7 cellular contexts compared by ENCODE assay signal in the genomic region with DNA sequence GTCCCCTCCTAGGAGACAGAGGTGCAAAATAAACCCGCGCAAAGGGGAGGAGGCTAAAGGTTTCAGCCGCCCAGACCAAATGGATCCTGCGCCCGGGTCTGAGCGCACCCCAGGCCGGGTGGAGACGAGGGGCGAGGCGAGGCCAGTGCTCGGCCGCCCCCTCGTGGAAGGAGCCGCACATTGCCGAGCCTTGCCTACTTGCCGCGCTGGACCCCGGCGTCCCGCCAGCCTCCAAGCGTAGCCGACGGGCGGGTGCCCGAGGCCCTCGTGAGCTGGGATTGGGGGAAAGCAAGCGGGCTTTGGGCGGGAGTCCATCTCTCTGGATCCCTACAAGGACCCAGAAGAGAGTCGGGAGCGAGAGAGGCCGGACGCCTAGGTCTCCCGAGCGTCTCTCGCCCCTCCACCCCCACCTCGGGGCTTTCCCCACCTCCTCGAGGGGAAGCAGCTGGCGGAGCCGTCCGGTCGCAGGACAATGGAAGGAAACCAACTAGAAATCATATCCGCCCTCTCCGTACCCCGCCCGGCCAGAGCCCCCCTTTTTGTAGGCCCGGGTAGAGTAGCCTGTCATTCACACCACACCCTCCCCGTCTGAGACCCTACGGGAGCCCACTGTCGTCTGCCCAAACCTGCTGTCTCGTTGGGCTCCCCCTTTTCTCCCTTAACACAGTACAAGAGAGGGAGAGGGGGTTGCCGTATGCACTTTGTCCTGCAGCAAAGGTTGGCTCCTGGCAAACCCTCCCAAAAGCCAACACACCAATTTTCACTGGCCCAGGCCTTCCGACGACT. TPM values are rescaled to one million over a fixed set of nuclear protein-coding genes. Genes with fewer than 3 reads are reported as not detected.
DNase-seq lines count a peak whose midpoint lies in the region; ATAC-seq and TF ChIP-seq lines count a peak whose summit lies in the region.

No MANE protein-coding gene starts in this region.

- peaks cover 53% of the 10 kb centered on the region for H3K4me1 Mint-ChIP-seq in dendritic cell treated with granulocyte-macrophage colony-stimulating factor and Interleukin-4, amounts not matched to agents 40 ng/mL and 50 ng/mL, for 4 days (ENCODE audit: low read depth)

- H3K4me3 Mint-ChIP-seq in dendritic cell treated with granulocyte-macrophage colony-stimulating factor and Interleukin-4, amounts not matched to agents 40 ng/mL and 50 ng/mL, for 4 days = peak overlapping the region; percentile 59

- no peaks in the 10 kb centered on the region for H3K9me3 Mint-ChIP-seq in dendritic cell treated with granulocyte-macrophage colony-stimulating factor and Interleukin-4, amounts not matched to agents 40 ng/mL and 50 ng/mL, for 4 days

- peak; percentile 20 for DNase-seq in NCI-H2171 treated with DMSO at 0.1 percent for 48 hours (lab: John Stamatoyannopoulos, UW)
- peak; percentile 75 to 78 for DNase-seq in activated CD4-positive, alpha-beta T cell treated with anti-CD3 and anti-CD28 coated beads for 4 hours
- DNase-seq in stimulated activated CD4-positive, alpha-beta T cell treated with anti-CD3 and anti-CD28 coated beads, Interleukin-4, amount 100 ng/mL, for 4 hours = peak; percentile 65 to 80

- peak; percentile 77 for ATAC-seq in HG02798 (IDR thresholded peaks at IDR 0.05; ENCODE audit: poor library complexity, unreplicated experiment)

- H3K36me3 ChIP-seq in liver (ENCODE audit: control insufficient read depth in 4 of 4, insufficient read depth in 3 of 4, low read depth in 1 of 4, low read length in 3 of 4) = no peaks in the 10 kb centered on the region

- TF ChIP-seq CTCF in GM12874 (IDR thresholded peaks at IDR 0.05; ENCODE audit: insufficient read depth, low read depth, low read length) (peak; percentile 98), liver (IDR thresholded peaks at IDR 0.05; ENCODE audit: low read depth, low read length, missing input control) (peak; percentile 85)

- H3K9me3 ChIP-seq in liver (ENCODE audit: control insufficient read depth in 4 of 4, low read length in 3 of 4) = no peaks in the 10 kb centered on the region

- H3K27ac ChIP-seq in liver (ENCODE audit: low read depth in 1 of 2, low read length in 2 of 2) = peak overlapping the region; percentile 64 to 69

- H3K27ac Mint-ChIP-seq in dendritic cell treated with granulocyte-macrophage colony-stimulating factor and Interleukin-4, amounts not matched to agents 40 ng/mL and 50 ng/mL, for 4 days = peak overlapping the region; percentile 73

- 4% methylated on average over 53 of the region's 53 CpGs for WGBS in liver

- peaks cover 6 to 29% (median 17%) of the 10 kb centered on the region in 4 donors for H3K4me1 ChIP-seq in liver (ENCODE audit: control insufficient read depth in 4 of 4, insufficient read depth in 4 of 4, low read length in 3 of 4)

- intact Hi-C loops in dendritic cell treated with granulocyte-macrophage colony-stimulating factor and Interleukin-4, amounts not matched to agents 40 ng/mL and 50 ng/mL, for 4 days (cut with micrococcal nuclease) = loop anchor here (5.0 kb wide), 1 partner anchor 110 kb away; no protein-coding TSS in a partner anchor

- peak overlapping the region in 2 of 3 donors; percentile 21 to 24 for H3K4me3 ChIP-seq in liver (ENCODE audit: low read depth in 1 of 3, low read length in 3 of 3)

- TF ChIP-seq RAD21 in liver (IDR thresholded peaks at IDR 0.05) = peak; percentile 82 to 92

- H3K9ac ChIP-seq in liver (ENCODE audit: low read depth in 1 of 2, low read length in 2 of 2) = peak overlapping the region; percentile 19 to 50

- peaks cover 55% of the 10 kb centered on the region for H3K27me3 Mint-ChIP-seq in dendritic cell treated with granulocyte-macrophage colony-stimulating factor and Interleukin-4, amounts not matched to agents 40 ng/mL and 50 ng/mL, for 4 days

- peaks cover 6% of the 10 kb centered on the region for H3K36me3 Mint-ChIP-seq in dendritic cell treated with granulocyte-macrophage colony-stimulating factor and Interleukin-4, amounts not matched to agents 40 ng/mL and 50 ng/mL, for 4 days (ENCODE audit: low read depth)

- H3K27me3 ChIP-seq in liver (ENCODE audit: control insufficient read depth in 4 of 4, insufficient read depth in 4 of 4, low read length in 3 of 4) = no peaks in the 10 kb centered on the region

TF ChIP-seq in liver, 16 proteins besides CTCF, POLR2A, EP300 and RAD21:
- no peak for TF ChIP-seq EGR1 (IDR thresholded peaks at IDR 0.05; ENCODE audit: low read depth in 2 of 2)
- TF ChIP-seq HNF4A (conservative IDR thresholded peaks at IDR 0.05) = peak; percentile 74 to 89
- peak; percentile 67 for TF ChIP-seq HNF4G (IDR thresholded peaks at IDR 0.05)
- peak; percentile 91 for TF ChIP-seq SP1 (IDR thresholded peaks at IDR 0.05)

RNA-seq across cellular contexts. Expression of a gene that starts 0.7 kb away (rescaled TPM):
- 1 to 10 TPM; 1.1 to 5.7 TPM for total RNA-seq in liver
- polyA plus RNA-seq in liver = 1 to 10 TPM; 1.7 to 1.8 TPM

RNA-seq across cellular contexts. Expression of a gene that starts 9.8 kb away (rescaled TPM):
- 10 to 100 TPM; 13.5 to 65.5 TPM for total RNA-seq in liver
- 100 to 1,000 TPM; 196 to 384 TPM for polyA plus RNA-seq in liver

RNA-seq across cellular contexts. Expression of a gene that starts 13.6 kb away (rescaled TPM):
- total RNA-seq in liver = 10 to 100 TPM in 1 of 2 donors, 1 to 10 TPM in 1; 2.3 to 26.6 TPM
- polyA plus RNA-seq in liver = 10 to 100 TPM; 33.3 to 43.2 TPM

RNA-seq across cellular contexts. Expression of a gene that starts 21.7 kb away (rescaled TPM):
- total RNA-seq in liver = 1 to 10 TPM; 1.7 to 3.3 TPM
- polyA plus RNA-seq in liver = 1 to 10 TPM; 3.0 to 8.2 TPM

RNA-seq across cellular contexts. Expression of a gene that starts 26.3 kb away (rescaled TPM):
- total RNA-seq in liver = 1 to 10 TPM in 1 of 2 donors, not detected in 1; 3.1 TPM
- polyA plus RNA-seq in liver = under 1 TPM; 0.03 to 0.24 TPM

Comparison
In these comparisons a context has a peak if more than half of its experiments do, and no peak if none do; other contexts are left out.
1. Peak in every context shown above with its lines: DNase-seq, ATAC-seq, H3K4me3 ChIP-seq and H3K27ac ChIP-seq.
2. DNase-seq: peak in every context shown above with its lines; median percentile 76 in activated CD4-positive, alpha-beta T cell treated with anti-CD3 and anti-CD28 coated beads for 4 hours; 72 in stimulated activated CD4-positive, alpha-beta T cell treated with anti-CD3 and anti-CD28 coated beads, Interleukin-4, amount 100 ng/mL, for 4 hours; 20 in NCI-H2171 treated with DMSO at 0.1 percent for 48 hours.